14 cellular contexts compared by ENCODE assay signal in the genomic region with DNA sequence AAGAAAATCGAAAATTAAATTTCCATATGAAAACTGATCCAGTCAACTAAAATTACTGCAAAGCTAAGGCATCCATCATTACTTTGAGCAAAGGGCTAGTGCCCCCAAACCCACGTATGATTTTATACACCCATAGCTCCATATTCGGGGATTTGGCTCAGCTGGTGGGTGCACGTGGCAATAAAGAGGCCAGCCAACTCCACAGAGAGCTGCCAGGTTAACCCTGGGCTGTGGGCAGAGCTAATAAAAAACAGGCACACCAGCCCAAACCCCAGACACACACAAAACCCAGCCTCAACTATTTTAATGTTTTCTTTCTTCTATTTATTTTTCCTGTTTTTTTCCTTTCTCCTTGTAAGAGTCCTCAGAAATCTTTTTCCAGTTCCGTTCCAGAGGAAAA.
A peak's percentile ranks its signal among the peaks of the same experiment; 100 is the strongest.
DNase-seq lines count a peak whose midpoint lies in the region; ATAC-seq and TF ChIP-seq lines count a peak whose summit lies in the region.
"Had no signal": no experiment of that assay in that cellular context is flagged by ENCODE, and none has a peak within 500 bp of the region (broad histone marks: within the 10 kb centered on the region; RNA-seq: fewer than 3 reads in every experiment).

No MANE protein-coding gene starts in this region.

- no peak for TF ChIP-seq CTCF in nephron (IDR thresholded peaks at IDR 0.05; ENCODE audit: unreplicated experiment in 3 of 3)
- TF ChIP-seq CTCF in type B pancreatic cell (conservative IDR thresholded peaks at IDR 0.05) = no peak
- no peak for TF ChIP-seq CTCF in glutamatergic neuron (IDR thresholded peaks at IDR 0.05; ENCODE audit: partially characterized antibody, unreplicated experiment)

- peaks cover 30% of the 10 kb centered on the region for H3K4me1 Mint-ChIP-seq in nephron
- peaks cover 43% of the 10 kb centered on the region for H3K4me1 Mint-ChIP-seq in type B pancreatic cell (ENCODE audit: unreplicated experiment)
- peaks cover 36% of the 10 kb centered on the region for H3K4me1 Mint-ChIP-seq in glutamatergic neuron (ENCODE audit: low read depth, unreplicated experiment)
- H3K4me1 Mint-ChIP-seq: B cell had no signal

- peak overlapping the region in 1 of 3 experiments; percentile 38 for H3K4me3 Mint-ChIP-seq in nephron
- peak overlapping the region; percentile 22 for H3K4me3 Mint-ChIP-seq in type B pancreatic cell
- no peak overlapping the region for H3K4me3 Mint-ChIP-seq in glutamatergic neuron (ENCODE audit: unreplicated experiment)
- H3K4me3 Mint-ChIP-seq: B cell; CD4-positive, alpha-beta T cell; GM23338 had no signal

- H3K9me3 Mint-ChIP-seq in nephron = peaks cover 29% of the 10 kb centered on the region
- peaks cover 17% of the 10 kb centered on the region for H3K9me3 Mint-ChIP-seq in type B pancreatic cell
- peaks cover 9% of the 10 kb centered on the region for H3K9me3 Mint-ChIP-seq in glutamatergic neuron (ENCODE audit: unreplicated experiment)

- DNase-seq in NCI-H1092 (lab: John Stamatoyannopoulos, UW) (peak; percentile 34), type B pancreatic cell (ENCODE audit: extremely low spot score, unreplicated experiment) (no peak), NAMALWA (ENCODE audit: low spot score) (no peak), NCI-H1694 treated with DMSO at 0.1 percent for 48 hours (lab: John Stamatoyannopoulos, UW) (no peak), glutamatergic neuron (no peak)
- DNase-seq: C1 segment of cervical spinal cord; Calu3; CD4-positive, alpha-beta T cell; DMS 273 treated with DMSO at 0.1 percent for 48 hours; H9 had no signal

- H3K27ac Mint-ChIP-seq in nephron = peak overlapping the region in 2 of 3 experiments; percentile 25 to 75
- no peak overlapping the region for H3K27ac Mint-ChIP-seq in type B pancreatic cell
- H3K27ac Mint-ChIP-seq in glutamatergic neuron (ENCODE audit: unreplicated experiment) = no peak overlapping the region
- H3K27ac Mint-ChIP-seq: B cell; CD4-positive, alpha-beta T cell; GM23338; H9 had no signal

- H3K36me3 Mint-ChIP-seq in nephron (ENCODE audit: low read depth) (peaks cover 28% of the 10 kb centered on the region), type B pancreatic cell (no peaks in the 10 kb centered on the region), glutamatergic neuron (ENCODE audit: unreplicated experiment) (peaks cover 25% of the 10 kb centered on the region)

- peaks cover 38% of the 10 kb centered on the region for H3K27me3 Mint-ChIP-seq in nephron (ENCODE audit: low read depth)
- no peaks in the 10 kb centered on the region for H3K27me3 Mint-ChIP-seq in type B pancreatic cell
- no peaks in the 10 kb centered on the region for H3K27me3 Mint-ChIP-seq in glutamatergic neuron (ENCODE audit: unreplicated experiment)
- H3K27me3 Mint-ChIP-seq: B cell; CD4-positive, alpha-beta T cell had no signal

- ATAC-seq in SK-N-SH treated with all-trans-retinoic acid at 6 μM for 48 hours = no peak
- ATAC-seq: GM23338 had no signal

TF ChIP-seq in SK-N-SH treated with all-trans-retinoic acid at 6 μM for 48 hours, 23 proteins besides CTCF, POLR2A, EP300 and RAD21:
- TF ChIP-seq ZNF565 (CRISPR knock-in tag; conservative IDR thresholded peaks at IDR 0.05; ENCODE audit: low read depth) = no peak
- no peak for TF ChIP-seq OSR1 (CRISPR knock-in tag; IDR thresholded peaks at IDR 0.05)
- TF ChIP-seq CREB5 (CRISPR knock-in tag; IDR thresholded peaks at IDR 0.05; ENCODE audit: low read depth) = no peak
- peak; percentile 27; the same call in 1 of the 2 replicates for TF ChIP-seq TCF4 (CRISPR knock-in tag; IDR thresholded peaks at IDR 0.05; ENCODE audit: borderline replicate concordance)

Comparison
In these comparisons a context has a peak if more than half of its experiments do, and no peak if none do; other contexts are left out.
1. H3K27ac Mint-ChIP-seq: peak in nephron (2 of 3); none in type B pancreatic cell (single experiment) and glutamatergic neuron (single experiment).